1 cellular context compared by ENCODE assay signal in the genomic region with DNA sequence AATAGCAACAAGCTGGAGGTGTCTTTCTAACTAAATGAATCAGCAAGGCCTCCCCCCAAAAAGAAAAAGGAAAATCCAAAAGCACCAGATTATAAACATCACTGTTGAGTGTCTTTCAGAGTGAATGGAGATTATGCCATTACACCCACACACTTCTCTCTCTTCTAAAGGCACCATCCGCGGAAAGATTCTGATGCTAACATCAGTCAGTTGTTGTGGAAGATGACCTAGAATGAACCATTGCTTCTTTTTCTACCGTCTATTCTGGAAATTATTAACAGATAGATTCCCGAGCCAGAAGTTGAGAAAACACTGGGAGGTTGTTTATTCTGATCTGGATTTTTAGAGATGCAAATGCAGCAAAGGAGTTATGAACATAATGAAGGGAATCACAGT.
TF ChIP-seq lines count a peak whose summit lies in the region.

No MANE protein-coding gene starts in this region.

TF ChIP-seq in WTC11, 78 proteins besides CTCF, POLR2A, EP300 and RAD21 (continued from another document):
- no peak for TF ChIP-seq GABPB1 (CRISPR knock-in tag; IDR thresholded peaks at IDR 0.05)
- TF ChIP-seq RORB (CRISPR knock-in tag; IDR thresholded peaks at IDR 0.05): no peak
- TF ChIP-seq EMX1 (CRISPR knock-in tag; IDR thresholded peaks at IDR 0.05): no peak
- TF ChIP-seq ZNF232 (CRISPR knock-in tag; IDR thresholded peaks at IDR 0.05): no peak
- TF ChIP-seq CBFB (CRISPR knock-in tag; IDR thresholded peaks at IDR 0.05; ENCODE audit: low read depth): no peak
- TF ChIP-seq, protein P1, sequence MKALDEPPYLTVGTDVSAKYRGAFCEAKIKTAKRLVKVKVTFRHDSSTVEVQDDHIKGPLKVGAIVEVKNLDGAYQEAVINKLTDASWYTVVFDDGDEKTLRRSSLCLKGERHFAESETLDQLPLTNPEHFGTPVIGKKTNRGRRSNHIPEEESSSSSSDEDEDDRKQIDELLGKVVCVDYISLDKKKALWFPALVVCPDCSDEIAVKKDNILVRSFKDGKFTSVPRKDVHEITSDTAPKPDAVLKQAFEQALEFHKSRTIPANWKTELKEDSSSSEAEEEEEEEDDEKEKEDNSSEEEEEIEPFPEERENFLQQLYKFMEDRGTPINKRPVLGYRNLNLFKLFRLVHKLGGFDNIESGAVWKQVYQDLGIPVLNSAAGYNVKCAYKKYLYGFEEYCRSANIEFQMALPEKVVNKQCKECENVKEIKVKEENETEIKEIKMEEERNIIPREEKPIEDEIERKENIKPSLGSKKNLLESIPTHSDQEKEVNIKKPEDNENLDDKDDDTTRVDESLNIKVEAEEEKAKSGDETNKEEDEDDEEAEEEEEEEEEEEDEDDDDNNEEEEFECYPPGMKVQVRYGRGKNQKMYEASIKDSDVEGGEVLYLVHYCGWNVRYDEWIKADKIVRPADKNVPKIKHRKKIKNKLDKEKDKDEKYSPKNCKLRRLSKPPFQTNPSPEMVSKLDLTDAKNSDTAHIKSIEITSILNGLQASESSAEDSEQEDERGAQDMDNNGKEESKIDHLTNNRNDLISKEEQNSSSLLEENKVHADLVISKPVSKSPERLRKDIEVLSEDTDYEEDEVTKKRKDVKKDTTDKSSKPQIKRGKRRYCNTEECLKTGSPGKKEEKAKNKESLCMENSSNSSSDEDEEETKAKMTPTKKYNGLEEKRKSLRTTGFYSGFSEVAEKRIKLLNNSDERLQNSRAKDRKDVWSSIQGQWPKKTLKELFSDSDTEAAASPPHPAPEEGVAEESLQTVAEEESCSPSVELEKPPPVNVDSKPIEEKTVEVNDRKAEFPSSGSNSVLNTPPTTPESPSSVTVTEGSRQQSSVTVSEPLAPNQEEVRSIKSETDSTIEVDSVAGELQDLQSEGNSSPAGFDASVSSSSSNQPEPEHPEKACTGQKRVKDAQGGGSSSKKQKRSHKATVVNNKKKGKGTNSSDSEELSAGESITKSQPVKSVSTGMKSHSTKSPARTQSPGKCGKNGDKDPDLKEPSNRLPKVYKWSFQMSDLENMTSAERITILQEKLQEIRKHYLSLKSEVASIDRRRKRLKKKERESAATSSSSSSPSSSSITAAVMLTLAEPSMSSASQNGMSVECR (CRISPR knock-in tag; IDR thresholded peaks at IDR 0.05; ENCODE audit: borderline replicate concordance): no peak
- TF ChIP-seq ZNF317 (CRISPR knock-in tag; IDR thresholded peaks at IDR 0.05; ENCODE audit: borderline replicate concordance, low read depth): no peak
- TF ChIP-seq MYBL2 (CRISPR knock-in tag; IDR thresholded peaks at IDR 0.05): no peak
- TF ChIP-seq, protein P2, sequence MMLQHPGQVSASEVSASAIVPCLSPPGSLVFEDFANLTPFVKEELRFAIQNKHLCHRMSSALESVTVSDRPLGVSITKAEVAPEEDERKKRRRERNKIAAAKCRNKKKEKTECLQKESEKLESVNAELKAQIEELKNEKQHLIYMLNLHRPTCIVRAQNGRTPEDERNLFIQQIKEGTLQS (CRISPR knock-in tag; conservative IDR thresholded peaks at IDR 0.05): no peak
- TF ChIP-seq, protein P3, sequence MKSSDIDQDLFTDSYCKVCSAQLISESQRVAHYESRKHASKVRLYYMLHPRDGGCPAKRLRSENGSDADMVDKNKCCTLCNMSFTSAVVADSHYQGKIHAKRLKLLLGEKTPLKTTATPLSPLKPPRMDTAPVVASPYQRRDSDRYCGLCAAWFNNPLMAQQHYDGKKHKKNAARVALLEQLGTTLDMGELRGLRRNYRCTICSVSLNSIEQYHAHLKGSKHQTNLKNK (CRISPR knock-in tag; IDR thresholded peaks at IDR 0.05): no peak
- TF ChIP-seq, protein P4, sequence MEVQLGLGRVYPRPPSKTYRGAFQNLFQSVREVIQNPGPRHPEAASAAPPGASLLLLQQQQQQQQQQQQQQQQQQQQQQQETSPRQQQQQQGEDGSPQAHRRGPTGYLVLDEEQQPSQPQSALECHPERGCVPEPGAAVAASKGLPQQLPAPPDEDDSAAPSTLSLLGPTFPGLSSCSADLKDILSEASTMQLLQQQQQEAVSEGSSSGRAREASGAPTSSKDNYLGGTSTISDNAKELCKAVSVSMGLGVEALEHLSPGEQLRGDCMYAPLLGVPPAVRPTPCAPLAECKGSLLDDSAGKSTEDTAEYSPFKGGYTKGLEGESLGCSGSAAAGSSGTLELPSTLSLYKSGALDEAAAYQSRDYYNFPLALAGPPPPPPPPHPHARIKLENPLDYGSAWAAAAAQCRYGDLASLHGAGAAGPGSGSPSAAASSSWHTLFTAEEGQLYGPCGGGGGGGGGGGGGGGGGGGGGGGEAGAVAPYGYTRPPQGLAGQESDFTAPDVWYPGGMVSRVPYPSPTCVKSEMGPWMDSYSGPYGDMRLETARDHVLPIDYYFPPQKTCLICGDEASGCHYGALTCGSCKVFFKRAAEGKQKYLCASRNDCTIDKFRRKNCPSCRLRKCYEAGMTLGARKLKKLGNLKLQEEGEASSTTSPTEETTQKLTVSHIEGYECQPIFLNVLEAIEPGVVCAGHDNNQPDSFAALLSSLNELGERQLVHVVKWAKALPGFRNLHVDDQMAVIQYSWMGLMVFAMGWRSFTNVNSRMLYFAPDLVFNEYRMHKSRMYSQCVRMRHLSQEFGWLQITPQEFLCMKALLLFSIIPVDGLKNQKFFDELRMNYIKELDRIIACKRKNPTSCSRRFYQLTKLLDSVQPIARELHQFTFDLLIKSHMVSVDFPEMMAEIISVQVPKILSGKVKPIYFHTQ (CRISPR knock-in tag; IDR thresholded peaks at IDR 0.05): no peak
- no peak for TF ChIP-seq ATF1 (CRISPR knock-in tag; IDR thresholded peaks at IDR 0.05)
